ENCODE assay signal across 15 cellular contexts in genomic region chr18:79356435-79356834, GRCh38. TPM values are rescaled to one million over a fixed set of nuclear protein-coding genes. Genes with fewer than 3 reads are reported as not detected.
A peak's percentile ranks its signal among the peaks of the same experiment; 100 is the strongest.
DNase-seq lines count a peak whose midpoint lies in the region; ATAC-seq and TF ChIP-seq lines count a peak whose summit lies in the region.
"Had no signal": no experiment of that assay in that cellular context is flagged by ENCODE, and none has a peak within 500 bp of the region (broad histone marks: within the 10 kb centered on the region; RNA-seq: fewer than 3 reads in every experiment).

No MANE protein-coding gene starts in this region.

- H3K4me3 Mint-ChIP-seq in activated CD4-positive, alpha-beta T cell treated with anti-CD3 and anti-CD28 coated beads, Interleukin-2, amount 10 ng/mL, durations not matched to agents 24 days and 14 days, result no peak overlapping the region
- H3K4me3 Mint-ChIP-seq in activated CD4-positive, alpha-beta memory T cell treated with anti-CD3 and anti-CD28 coated beads for 36 hours, result no peak overlapping the region
- H3K4me3 Mint-ChIP-seq: activated T-helper 1 cell treated with anti-CD3 and anti-CD28 coated beads, Interleukin-12 subunit alpha, Interleukin-12 subunit beta, Interleukin-2, Interleukin-4 antibody, amounts not matched to agents 30 ng/mL and 10 ng/mL and 1 ng/mL, durations not matched to agents 14 hours and 24 hours and 36 hours had no signal

- no peaks in the 10 kb centered on the region for H3K9me2 ChIP-seq in Karpas-422 (replicated peaks; ENCODE audit: insufficient read depth, low read length)

- ATAC-seq in GM18517 (IDR thresholded peaks at IDR 0.05; ENCODE audit: unreplicated experiment), result peak; percentile 72
- peak; percentile 94 for ATAC-seq in GM21367 (IDR thresholded peaks at IDR 0.05; ENCODE audit: unreplicated experiment)
- peak; percentile 91 for ATAC-seq in HG02943 (IDR thresholded peaks at IDR 0.05; ENCODE audit: low read depth, unreplicated experiment)
- ATAC-seq: left lobe of liver had no signal

- in situ Hi-C loops in transverse colon (cut with MboI; ENCODE audit: low pct_ligation_motif_present in 1 of 4, low pct_unique_long_range_greater_than_20kb in 1 of 4, low sequenced_read_pairs in 3 of 4), result no loop called here

- H3K27ac ChIP-seq in Karpas-422 (ENCODE audit: low read length) (peak overlapping the region; percentile 96), transverse colon (no peak overlapping the region)
- H3K27ac ChIP-seq: colonic mucosa, thoracic aorta had no signal

- no peak for TF ChIP-seq POLR2A in transverse colon (IDR thresholded peaks at IDR 0.05)

- H4K20me1 ChIP-seq in Karpas-422 (ENCODE audit: insufficient read depth, low read depth, low read length), result no peaks in the 10 kb centered on the region

- TF ChIP-seq EP300 in transverse colon (IDR thresholded peaks at IDR 0.05; ENCODE audit: low read depth), result no peak

- H3K27ac Mint-ChIP-seq in activated CD4-positive, alpha-beta T cell treated with anti-CD3 and anti-CD28 coated beads, Interleukin-2, amount 10 ng/mL, durations not matched to agents 24 days and 14 days, result no peak overlapping the region
- H3K27ac Mint-ChIP-seq in activated CD4-positive, alpha-beta memory T cell treated with anti-CD3 and anti-CD28 coated beads for 36 hours, result no peak overlapping the region
- H3K27ac Mint-ChIP-seq: activated T-helper 1 cell treated with anti-CD3 and anti-CD28 coated beads, Interleukin-12 subunit alpha, Interleukin-12 subunit beta, Interleukin-2, Interleukin-4 antibody, amounts not matched to agents 30 ng/mL and 10 ng/mL and 1 ng/mL, durations not matched to agents 14 hours and 24 hours and 36 hours had no signal

- peaks cover 3% of the 10 kb centered on the region; the same call in 1 of the 2 replicates for H3K79me2 ChIP-seq in Karpas-422 (ENCODE audit: low read length)

- peak; percentile 98 for DNase-seq in Karpas-422
- DNase-seq in activated CD4-positive, alpha-beta T cell treated with anti-CD3 and anti-CD28 coated beads, Interleukin-2, amount 10 ng/mL, durations not matched to agents 24 days and 14 days, result no peak
- no peak for DNase-seq in NOMO-1 treated with dmso at 0.1 percent for 144 hours (lab: John Stamatoyannopoulos, UW; ENCODE audit: unreplicated experiment)
- DNase-seq in activated CD4-positive, alpha-beta memory T cell treated with anti-CD3 and anti-CD28 coated beads for 36 hours, result no peak
- no peak for DNase-seq in transverse colon
- DNase-seq: colonic mucosa, foreskin fibroblast, NCI-H1417, T1000 had no signal

- TF ChIP-seq CTCF in transverse colon (IDR thresholded peaks at IDR 0.05), result no peak

- CTCF ChIA-PET in activated CD4-positive, alpha-beta memory T cell treated with anti-CD3 and anti-CD28 coated beads for 36 hours (lab: Charles Lee), result no interaction called here

- H3K9me3 Mint-ChIP-seq in activated CD4-positive, alpha-beta T cell treated with anti-CD3 and anti-CD28 coated beads, Interleukin-2, amount 10 ng/mL, durations not matched to agents 24 days and 14 days, result no peaks in the 10 kb centered on the region
- no peaks in the 10 kb centered on the region for H3K9me3 Mint-ChIP-seq in activated CD4-positive, alpha-beta memory T cell treated with anti-CD3 and anti-CD28 coated beads for 36 hours
- H3K9me3 Mint-ChIP-seq: activated T-helper 1 cell treated with anti-CD3 and anti-CD28 coated beads, Interleukin-12 subunit alpha, Interleukin-12 subunit beta, Interleukin-2, Interleukin-4 antibody, amounts not matched to agents 30 ng/mL and 10 ng/mL and 1 ng/mL, durations not matched to agents 14 hours and 24 hours and 36 hours had no signal

- H3K4me1 ChIP-seq in Karpas-422 (ENCODE audit: low read length), result peaks cover 52% of the 10 kb centered on the region
- no peaks in the 10 kb centered on the region for H3K4me1 ChIP-seq in transverse colon
- H3K4me1 ChIP-seq: colonic mucosa had no signal

- H3K4me3 ChIP-seq in Karpas-422 (ENCODE audit: low read length), result peak overlapping the region; percentile 73
- H3K4me3 ChIP-seq in transverse colon, result no peak overlapping the region
- H3K4me3 ChIP-seq: colonic mucosa, thoracic aorta had no signal

- H3K9me3 ChIP-seq in Karpas-422 (ENCODE audit: low read length), result no peaks in the 10 kb centered on the region
- no peaks in the 10 kb centered on the region for H3K9me3 ChIP-seq in transverse colon
- H3K9me3 ChIP-seq: colonic mucosa, thoracic aorta had no signal

- H3K36me3 ChIP-seq in Karpas-422 (ENCODE audit: insufficient read depth, low read length) (peaks cover 25% of the 10 kb centered on the region), transverse colon (peaks cover 0 to 10% (median 4%) of the 10 kb centered on the region in 4 donors)
- H3K36me3 ChIP-seq: colonic mucosa had no signal

- H3K27me3 ChIP-seq in Karpas-422 (ENCODE audit: low read length) (no peaks in the 10 kb centered on the region), transverse colon (no peaks in the 10 kb centered on the region)
- H3K27me3 ChIP-seq: colonic mucosa had no signal

- peak overlapping the region; percentile 76 for H3K9ac ChIP-seq in Karpas-422 (ENCODE audit: low read length)

- H3K4me1 Mint-ChIP-seq in activated CD4-positive, alpha-beta T cell treated with anti-CD3 and anti-CD28 coated beads, Interleukin-2, amount 10 ng/mL, durations not matched to agents 24 days and 14 days, result no peaks in the 10 kb centered on the region
- no peaks in the 10 kb centered on the region for H3K4me1 Mint-ChIP-seq in activated CD4-positive, alpha-beta memory T cell treated with anti-CD3 and anti-CD28 coated beads for 36 hours (ENCODE audit: low read depth)

- peak overlapping the region; percentile 88 for H3K4me2 ChIP-seq in Karpas-422 (ENCODE audit: low read depth, low read length, poor library complexity, severe bottlenecking)

- H3K27me3 Mint-ChIP-seq in activated CD4-positive, alpha-beta T cell treated with anti-CD3 and anti-CD28 coated beads, Interleukin-2, amount 10 ng/mL, durations not matched to agents 24 days and 14 days, result no peaks in the 10 kb centered on the region
- H3K27me3 Mint-ChIP-seq in activated CD4-positive, alpha-beta memory T cell treated with anti-CD3 and anti-CD28 coated beads for 36 hours, result no peaks in the 10 kb centered on the region

- POLR2A ChIA-PET in activated CD4-positive, alpha-beta memory T cell treated with anti-CD3 and anti-CD28 coated beads for 36 hours (lab: Charles Lee), result no interaction called here

- no peak overlapping the region for H2AFZ ChIP-seq in Karpas-422 (ENCODE audit: low read length)

- intact Hi-C loops in activated CD4-positive, alpha-beta T cell treated with anti-CD3 and anti-CD28 coated beads, Interleukin-2, amount 10 ng/mL, durations not matched to agents 24 days and 14 days (cut with micrococcal nuclease), result no loop called here
- intact Hi-C loops in activated CD4-positive, alpha-beta memory T cell treated with anti-CD3 and anti-CD28 coated beads for 36 hours (cut with micrococcal nuclease), result no loop called here
- intact Hi-C loops in transverse colon (cut with DNase I; ENCODE audit: low total_unique reads), result no loop called here

- H3K36me3 Mint-ChIP-seq in activated CD4-positive, alpha-beta T cell treated with anti-CD3 and anti-CD28 coated beads, Interleukin-2, amount 10 ng/mL, durations not matched to agents 24 days and 14 days (ENCODE audit: low read depth), result peaks cover 9% of the 10 kb centered on the region
- peaks cover 8% of the 10 kb centered on the region for H3K36me3 Mint-ChIP-seq in activated CD4-positive, alpha-beta memory T cell treated with anti-CD3 and anti-CD28 coated beads for 36 hours

- WGBS in transverse colon (ENCODE audit: low coverage in 1 of 2), 2 donors, result 80 to 100% methylated on average over 2 to 5 of the region's 5 CpGs

RNA-seq across cellular contexts. Expression of gene NFATC1, which starts 39.3 kb away (rescaled TPM):
- total RNA-seq in Karpas-422 (2014; rRNA removed; shearing (Covaris generic); ENCODE audit: low replicate concordance), result 42.9 and 46.1 TPM in 2 replicates
- total RNA-seq in activated CD4-positive, alpha-beta T cell treated with anti-CD3 and anti-CD28 coated beads, Interleukin-2, amount 10 ng/mL, durations not matched to agents 24 days and 14 days, result 105 and 107 TPM in 2 replicates
- total RNA-seq in activated CD4-positive, alpha-beta memory T cell treated with anti-CD3 and anti-CD28 coated beads for 36 hours, result 10 to 100 TPM; 83.7 to 85.4 TPM
- total RNA-seq in transverse colon, result 10 to 100 TPM in 3 of 4 donors, 1 to 10 TPM in 1; 5.3 to 19.1 (median 11.8) TPM
